Comparison of ENCODE assay signal across 8 cellular contexts in the genomic region with DNA sequence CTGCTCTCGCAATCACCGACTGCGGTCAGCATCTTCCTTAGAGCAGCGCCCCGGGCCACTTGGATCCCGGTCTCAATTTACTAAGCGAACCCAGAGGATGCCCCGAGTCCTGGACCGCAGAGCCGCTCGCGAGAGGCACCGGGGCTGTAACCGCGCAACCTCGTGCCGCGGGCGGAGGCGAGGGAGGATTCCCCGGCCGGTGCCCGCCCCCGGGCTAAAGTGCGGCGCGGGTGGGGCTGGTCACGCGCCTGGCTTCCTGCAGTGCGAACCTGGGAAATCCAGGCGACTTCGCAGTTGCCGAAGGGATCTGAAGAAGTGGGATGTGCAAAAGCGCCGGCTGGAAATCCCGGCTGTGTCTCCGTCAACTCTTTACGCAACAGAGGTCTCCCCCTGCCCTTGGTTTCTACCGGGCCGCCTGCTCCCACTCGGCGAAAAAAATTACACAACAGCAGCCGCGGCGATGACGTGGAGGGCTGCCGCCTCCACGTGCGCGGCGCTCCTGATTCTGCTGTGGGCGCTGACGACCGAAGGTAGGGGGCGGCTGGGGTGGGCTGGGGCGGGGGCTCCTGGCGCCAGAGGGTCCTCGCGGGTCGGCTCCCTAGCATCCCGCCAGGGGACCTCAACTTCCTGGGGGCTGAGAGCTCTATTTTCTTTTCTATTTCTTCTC. TPM values are rescaled to one million over a fixed set of nuclear protein-coding genes. Genes with fewer than 3 reads are reported as not detected.
DNase-seq lines count a peak whose midpoint lies in the region; ATAC-seq and TF ChIP-seq lines count a peak whose summit lies in the region.

A gene with protein sequence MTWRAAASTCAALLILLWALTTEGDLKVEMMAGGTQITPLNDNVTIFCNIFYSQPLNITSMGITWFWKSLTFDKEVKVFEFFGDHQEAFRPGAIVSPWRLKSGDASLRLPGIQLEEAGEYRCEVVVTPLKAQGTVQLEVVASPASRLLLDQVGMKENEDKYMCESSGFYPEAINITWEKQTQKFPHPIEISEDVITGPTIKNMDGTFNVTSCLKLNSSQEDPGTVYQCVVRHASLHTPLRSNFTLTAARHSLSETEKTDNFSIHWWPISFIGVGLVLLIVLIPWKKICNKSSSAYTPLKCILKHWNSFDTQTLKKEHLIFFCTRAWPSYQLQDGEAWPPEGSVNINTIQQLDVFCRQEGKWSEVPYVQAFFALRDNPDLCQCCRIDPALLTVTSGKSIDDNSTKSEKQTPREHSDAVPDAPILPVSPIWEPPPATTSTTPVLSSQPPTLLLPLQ (plus strand): TSS at position 291 of the 667 bp plus-strand sequence. CDS start 170 bp downstream, at position 461.

- ATAC-seq in HG03565 (IDR thresholded peaks at IDR 0.05; ENCODE audit: unreplicated experiment) = no peak

- no peak within 1 kb of the TSS for H3K9ac ChIP-seq in HUES48 (ENCODE audit: low read depth, low read length)

- H3K36me3 ChIP-seq in HUES48 (ENCODE audit: control insufficient read depth, insufficient read depth, low read length) (no peaks in the 10 kb centered on the region), ovary (no peaks in the 10 kb centered on the region), thymus (ENCODE audit: control insufficient read depth, insufficient read depth) (peaks cover 1% of the 10 kb centered on the region)

- DNase-seq in COR-L47 (lab: John Stamatoyannopoulos, UW) = peak; percentile 75
- peak; percentile 69 for DNase-seq in SW480 (ENCODE audit: low spot score)
- peak; percentile 24 for DNase-seq in activated naive CD8-positive, alpha-beta T cell treated with anti-CD3 and anti-CD28 coated beads, Interleukin-2, amount 50 U/mL, for 16 hours (ENCODE audit: low read depth, low spot score)
- peak; percentile 83 for DNase-seq in cardiac septum (ENCODE audit: low spot score)
- peak; percentile 69 to 88 (median 79) for DNase-seq in ovary

- no peak within 1 kb of the TSS for H3K27ac ChIP-seq in HUES48 (ENCODE audit: low read depth, low read length)
- H3K27ac ChIP-seq in ovary = peak within 1 kb of the TSS; percentile 83 to 90
- H3K27ac ChIP-seq in thymus (ENCODE audit: low read depth) = peak within 1 kb of the TSS; percentile 15

- H3K9me3 ChIP-seq in HUES48 (ENCODE audit: control insufficient read depth, insufficient read depth, low read length) (no peaks in the 10 kb centered on the region), ovary (no peaks in the 10 kb centered on the region), thymus (ENCODE audit: control insufficient read depth) (no peaks in the 10 kb centered on the region)

- intact Hi-C loops in cardiac septum (cut with DNase I) = loop anchor here (5.0 kb wide), 2 partner anchors 74 to 119 kb away; partner anchors contain the start of gene NUCB2
- intact Hi-C loops in ovary (cut with DNase I) = loop anchor here in 1 of 4 donors (5.0 kb wide), 1 partner anchor 74 kb away; the partner anchor contains the start of gene NUCB2

- peak; percentile 53 for TF ChIP-seq POLR2A in ovary (IDR thresholded peaks at IDR 0.05)

- peaks cover 62% of the 10 kb centered on the region for H3K27me3 ChIP-seq in HUES48 (ENCODE audit: control insufficient read depth, insufficient read depth, low read length)
- no peaks in the 10 kb centered on the region for H3K27me3 ChIP-seq in ovary
- no peaks in the 10 kb centered on the region for H3K27me3 ChIP-seq in thymus (ENCODE audit: control insufficient read depth, insufficient read depth)

- H3K4me3 ChIP-seq in HUES48 (ENCODE audit: low read depth, low read length) = peak within 1 kb of the TSS; percentile 59
- peak within 1 kb of the TSS; percentile 67 for H3K4me3 ChIP-seq in ovary
- peak within 1 kb of the TSS; percentile 56 for H3K4me3 ChIP-seq in thymus (ENCODE audit: low read length)

- TF ChIP-seq CTCF in ovary (IDR thresholded peaks at IDR 0.05) = no peak

- H3K4me1 ChIP-seq in HUES48 (ENCODE audit: control insufficient read depth, insufficient read depth, low read length) = peaks cover 18% of the 10 kb centered on the region
- no peaks in the 10 kb centered on the region for H3K4me1 ChIP-seq in ovary (ENCODE audit: insufficient read depth)
- peaks cover 7% of the 10 kb centered on the region for H3K4me1 ChIP-seq in thymus (ENCODE audit: control insufficient read depth, insufficient read depth, low read length)

- no peak for TF ChIP-seq EP300 in ovary (IDR thresholded peaks at IDR 0.05)

- WGBS in ovary, 3 donors = 1 to 3% (median 1%) methylated on average over 41 to 61 of the region's 61 CpGs
- WGBS in thymus = under 1% methylated on average over 61 of the region's 61 CpGs

RNA-seq across cellular contexts. Expression of the gene that starts here (rescaled TPM):
- 2.0 TPM for total RNA-seq in cardiac septum
- total RNA-seq in ovary = 1 to 10 TPM; 2.4 to 7.7 (median 4.0) TPM
- 1 to 10 TPM in 1 of 2 donors, under 1 TPM in 1; 0.75 to 3.5 TPM for polyA plus RNA-seq in ovary
- polyA plus RNA-seq in thymus = 0.37 TPM

Comparison
In these comparisons a context has a peak if more than half of its experiments do, and no peak if none do; other contexts are left out.
1. DNase-seq: peak in every context shown above with its lines; median percentile 83 in cardiac septum; 79 in ovary; 75 in COR-L47; 69 in SW480; 24 in activated naive CD8-positive, alpha-beta T cell treated with anti-CD3 and anti-CD28 coated beads, Interleukin-2, amount 50 U/mL, for 16 hours.